ENCODE assay signal across 22 cellular contexts in the genomic region with DNA sequence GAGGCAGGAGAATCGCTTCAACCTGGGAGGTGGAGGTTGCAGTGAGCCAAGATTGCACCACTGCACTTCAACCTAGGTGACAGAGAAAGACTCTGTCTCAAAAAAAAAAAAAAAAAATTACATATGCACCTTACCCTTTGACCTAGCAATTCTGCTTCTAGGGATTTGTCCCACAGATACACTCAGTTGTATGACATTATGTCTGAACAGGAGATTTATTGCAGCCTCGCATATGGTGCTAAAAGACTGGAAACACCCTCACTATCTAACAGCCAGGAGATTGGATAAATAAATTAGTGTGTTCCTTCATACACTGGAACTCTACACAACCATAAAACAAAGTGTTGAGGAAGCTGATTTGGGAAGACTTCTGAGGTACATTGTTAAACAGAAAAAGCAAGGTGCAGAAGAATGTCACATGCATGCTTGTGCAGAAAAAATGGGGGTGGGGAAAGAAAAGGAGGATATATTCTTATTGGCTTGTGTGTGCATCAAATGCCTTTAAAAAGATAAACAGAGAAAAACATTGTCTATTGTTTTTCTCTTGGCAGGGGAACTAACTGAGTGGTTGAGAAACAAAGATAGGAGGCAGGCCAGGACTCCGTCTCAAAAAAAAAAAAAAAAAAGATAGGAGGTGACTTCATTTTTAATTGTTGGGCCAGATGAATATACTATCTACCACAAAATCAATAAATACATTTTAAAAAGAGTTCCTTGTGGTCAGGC. TPM values are rescaled to one million over a fixed set of nuclear protein-coding genes. Genes with fewer than 3 reads are reported as not detected.
DNase-seq lines count a peak whose midpoint lies in the region; ATAC-seq and TF ChIP-seq lines count a peak whose summit lies in the region.
"Had no signal": no experiment of that assay in that cellular context is flagged by ENCODE, and none has a peak within 500 bp of the region (broad histone marks: within the 10 kb centered on the region; RNA-seq: fewer than 3 reads in every experiment).

No MANE protein-coding gene starts in this region.

- peak; percentile 40 for DNase-seq in mammary epithelial cell
- DNase-seq in MCF 10A (ENCODE audit: unreplicated experiment): no peak
- DNase-seq in activated T-helper 2 cell treated with anti-CD3 and anti-CD28 coated beads, Interferon-gamma antibody, Interleukin-2, Interleukin-4, amounts not matched to agents 10 μg/mL and 5 μg/mL and 100 μg/mL, durations not matched to agents 14 hours and 24 hours and 36 hours (ENCODE audit: low spot score): no peak
- no peak for DNase-seq in left lobe of liver (ENCODE audit: low spot score)
- DNase-seq in NCI-H1105 treated with DMSO at 0.1 percent for 48 hours (lab: John Stamatoyannopoulos, UW): no peak
- no peak for DNase-seq in NCI-H2081 (lab: John Stamatoyannopoulos, UW)
- DNase-seq: activated CD8-positive, alpha-beta memory T cell treated with anti-CD3 and anti-CD28 coated beads, Interleukin-2, amount 50 U/mL, for 48 hours; central memory CD4-positive, alpha-beta T cell; DMS 273 treated with DMSO at 0.1 percent for 48 hours; effector CD4-positive, alpha-beta T cell; glutamatergic neuron; left lung; NCI-H1436; nucleus accumbens; T-helper 1 cell; WERI-Rb-1 had no signal

- POLR2A ChIA-PET in MCF 10A (lab: Yijun Ruan, JAX): no interaction called here

- CTCF ChIA-PET in mammary epithelial cell (lab: Charles Lee; ENCODE audit: low non-redundant PET): no interaction called here
- CTCF ChIA-PET in MCF 10A (lab: Yijun Ruan, JAX): interaction anchor here (1.4 kb wide), 1 partner anchor 10 kb away, joined by 4 read pairs; no protein-coding TSS in a partner anchor

- H3K27ac ChIP-seq in mammary epithelial cell (ENCODE audit: insufficient read depth, low read depth, low read length): no peak overlapping the region
- peak overlapping the region; percentile 16 for H3K27ac ChIP-seq in subcutaneous abdominal adipose tissue (ENCODE audit: low read depth, low read length)
- H3K27ac ChIP-seq: esophagus muscularis mucosa, vagina, WERI-Rb-1 had no signal

- H3K36me3 Mint-ChIP-seq in MCF 10A (ENCODE audit: insufficient read depth, unreplicated experiment): no peaks in the 10 kb centered on the region
- H3K36me3 Mint-ChIP-seq in activated T-helper 2 cell treated with anti-CD3 and anti-CD28 coated beads, Interferon-gamma antibody, Interleukin-2, Interleukin-4, amounts not matched to agents 10 μg/mL and 5 μg/mL and 100 μg/mL, durations not matched to agents 14 hours and 24 hours and 36 hours (ENCODE audit: low read depth): peaks cover 27% of the 10 kb centered on the region

- dilution Hi-C loops in mammary epithelial cell (cut with HindIII; ENCODE audit: low sequenced_read_pairs): no loop called here

- H3K79me2 ChIP-seq in mammary epithelial cell (ENCODE audit: insufficient read depth, low read length): no peaks in the 10 kb centered on the region

- no peaks in the 10 kb centered on the region for H3K27me3 Mint-ChIP-seq in MCF 10A (ENCODE audit: insufficient read depth, unreplicated experiment)
- H3K27me3 Mint-ChIP-seq in activated T-helper 2 cell treated with anti-CD3 and anti-CD28 coated beads, Interferon-gamma antibody, Interleukin-2, Interleukin-4, amounts not matched to agents 10 μg/mL and 5 μg/mL and 100 μg/mL, durations not matched to agents 14 hours and 24 hours and 36 hours (ENCODE audit: low read depth): no peaks in the 10 kb centered on the region

- H3K27me3 ChIP-seq in mammary epithelial cell (ENCODE audit: insufficient read depth, low read length) (no peaks in the 10 kb centered on the region), subcutaneous abdominal adipose tissue (ENCODE audit: control insufficient read depth in 5 of 5, insufficient read depth in 4 of 5, low read length in 5 of 5) (no peaks in the 10 kb centered on the region)
- H3K27me3 ChIP-seq: esophagus muscularis mucosa, left lung, vagina had no signal

- WGBS in mammary epithelial cell (ENCODE audit: low coverage, missing lambda C conversion rate): 70% methylated on average over 3 of the region's 3 CpGs

- H3K4me2 ChIP-seq in mammary epithelial cell (ENCODE audit: insufficient read depth, low read depth, low read length): no peak overlapping the region

- H3K27ac Mint-ChIP-seq in MCF 10A (ENCODE audit: low read depth, unreplicated experiment): no peak overlapping the region
- peak overlapping the region; percentile 2 for H3K27ac Mint-ChIP-seq in activated T-helper 2 cell treated with anti-CD3 and anti-CD28 coated beads, Interferon-gamma antibody, Interleukin-2, Interleukin-4, amounts not matched to agents 10 μg/mL and 5 μg/mL and 100 μg/mL, durations not matched to agents 14 hours and 24 hours and 36 hours
- H3K27ac Mint-ChIP-seq: CD14-positive monocyte had no signal

- H3K9me3 ChIP-seq in mammary epithelial cell (replicated peaks; ENCODE audit: insufficient read depth, low read length): no peaks in the 10 kb centered on the region
- no peaks in the 10 kb centered on the region for H3K9me3 ChIP-seq in subcutaneous abdominal adipose tissue (ENCODE audit: control insufficient read depth in 5 of 5, low read length in 5 of 5)
- H3K9me3 ChIP-seq: esophagus muscularis mucosa, left lung, vagina had no signal

- peaks cover 14% of the 10 kb centered on the region for H3K4me1 Mint-ChIP-seq in MCF 10A (ENCODE audit: insufficient read depth, unreplicated experiment)
- H3K4me1 Mint-ChIP-seq in activated T-helper 2 cell treated with anti-CD3 and anti-CD28 coated beads, Interferon-gamma antibody, Interleukin-2, Interleukin-4, amounts not matched to agents 10 μg/mL and 5 μg/mL and 100 μg/mL, durations not matched to agents 14 hours and 24 hours and 36 hours (ENCODE audit: low read depth): peaks cover 24% of the 10 kb centered on the region

- H3K9me3 Mint-ChIP-seq in MCF 10A (ENCODE audit: unreplicated experiment): no peaks in the 10 kb centered on the region
- no peaks in the 10 kb centered on the region for H3K9me3 Mint-ChIP-seq in activated T-helper 2 cell treated with anti-CD3 and anti-CD28 coated beads, Interferon-gamma antibody, Interleukin-2, Interleukin-4, amounts not matched to agents 10 μg/mL and 5 μg/mL and 100 μg/mL, durations not matched to agents 14 hours and 24 hours and 36 hours
- H3K9me3 Mint-ChIP-seq: CD14-positive monocyte had no signal

- intact Hi-C loops in mammary epithelial cell (cut with micrococcal nuclease) (no loop called here), MCF 10A (cut with micrococcal nuclease) (no loop called here)
- intact Hi-C loops in activated T-helper 2 cell treated with anti-CD3 and anti-CD28 coated beads, Interferon-gamma antibody, Interleukin-2, Interleukin-4, amounts not matched to agents 10 μg/mL and 5 μg/mL and 100 μg/mL, durations not matched to agents 14 hours and 24 hours and 36 hours (cut with micrococcal nuclease): no loop called here

- H4K20me1 ChIP-seq in mammary epithelial cell (ENCODE audit: insufficient read depth, low read length): no peaks in the 10 kb centered on the region

- H3K4me1 ChIP-seq in mammary epithelial cell (ENCODE audit: insufficient read depth, low read length): peaks cover 10% of the 10 kb centered on the region
- H3K4me1 ChIP-seq in subcutaneous abdominal adipose tissue (ENCODE audit: control insufficient read depth in 5 of 5, insufficient read depth in 5 of 5, low read length in 5 of 5): peaks cover 9 to 24% (median 16%) of the 10 kb centered on the region in 5 donors

- ATAC-seq in left lobe of liver: peak; percentile 42
- ATAC-seq in GM21825 (IDR thresholded peaks at IDR 0.05; ENCODE audit: unreplicated experiment): no peak
- ATAC-seq: HCT116, left lung had no signal

- no peak overlapping the region for H3K4me3 ChIP-seq in mammary epithelial cell (replicated peaks in 1 of 3; ENCODE audit: insufficient read depth in 1 of 3, low read depth in 2 of 3, low read length in 3 of 3)
- H3K4me3 ChIP-seq in subcutaneous abdominal adipose tissue (ENCODE audit: low read depth in 1 of 5, low read length in 5 of 5): no peak overlapping the region
- H3K4me3 ChIP-seq: esophagus muscularis mucosa, left lung, vagina had no signal

- H3K36me3 ChIP-seq in mammary epithelial cell (ENCODE audit: insufficient read depth, low read length): no peaks in the 10 kb centered on the region
- peaks cover 0 to 7% (median 0%) of the 10 kb centered on the region in 5 donors for H3K36me3 ChIP-seq in subcutaneous abdominal adipose tissue (ENCODE audit: control insufficient read depth in 5 of 5, insufficient read depth in 5 of 5, low read length in 5 of 5)
- H3K36me3 ChIP-seq: left lung, vagina, WERI-Rb-1 had no signal

- H2AFZ ChIP-seq in mammary epithelial cell (ENCODE audit: low read depth, low read length): no peak overlapping the region

- H3K9ac ChIP-seq in mammary epithelial cell (ENCODE audit: insufficient read depth, low read length) (no peak overlapping the region), subcutaneous abdominal adipose tissue (ENCODE audit: low read length in 5 of 5) (no peak overlapping the region)

- in situ Hi-C loops in mammary epithelial cell (cut with MboI; ENCODE audit: low sequenced_read_pairs in 2 of 2): no loop called here

- TF ChIP-seq CTCF in mammary epithelial cell (conservative IDR thresholded peaks at IDR 0.05 in 1 of 2, IDR thresholded peaks at IDR 0.05 in 1 of 2; ENCODE audit: extremely low read depth in 1 of 2, insufficient read depth in 1 of 2, low read depth in 1 of 2, low read length in 2 of 2) (no peak), MCF 10A (IDR thresholded peaks at IDR 0.05; ENCODE audit: unreplicated experiment) (no peak)

- H3K4me3 Mint-ChIP-seq in MCF 10A (ENCODE audit: unreplicated experiment): no peak overlapping the region
- no peak overlapping the region for H3K4me3 Mint-ChIP-seq in activated T-helper 2 cell treated with anti-CD3 and anti-CD28 coated beads, Interferon-gamma antibody, Interleukin-2, Interleukin-4, amounts not matched to agents 10 μg/mL and 5 μg/mL and 100 μg/mL, durations not matched to agents 14 hours and 24 hours and 36 hours (ENCODE audit: low read depth)

- BruUV-seq in mammary epithelial cell (replicated peaks; lab: Mats Ljungman, UMichigan): no TSS peak
- BruUV-seq in MCF 10A (replicated peaks; lab: Mats Ljungman, UMichigan): no TSS peak

RNA-seq across cellular contexts. Expression of a gene that starts 30.9 kb away (rescaled TPM):
- 10 to 100 TPM in 1 of 2 donors, 1 to 10 TPM in 1; 8.2 to 20.9 TPM for total RNA-seq in mammary epithelial cell
- 23.0 TPM for polyA plus RNA-seq in mammary epithelial cell
- polyA minus RNA-seq in mammary epithelial cell: 11.3 TPM
- total RNA-seq in MCF 10A (2022): 20.3 and 25.1 TPM in 2 replicates
- total RNA-seq in activated T-helper 2 cell treated with anti-CD3 and anti-CD28 coated beads, Interferon-gamma antibody, Interleukin-2, Interleukin-4, amounts not matched to agents 10 μg/mL and 5 μg/mL and 100 μg/mL, durations not matched to agents 14 hours and 24 hours and 36 hours: 28.4 and 31.0 TPM in 2 replicates
- total RNA-seq in left lobe of liver: 5.4 TPM

RNA-seq across cellular contexts. Expression of a gene that starts 59.0 kb away (rescaled TPM):
- total RNA-seq in mammary epithelial cell (1 to 10 TPM; 1.1 to 1.3 TPM), MCF 10A (2022) (0.54 and 0.96 TPM in 2 replicates), left lobe of liver (0.73 TPM)
- polyA plus RNA-seq in mammary epithelial cell: 0.91 TPM
- 2.1 TPM for polyA minus RNA-seq in mammary epithelial cell
- total RNA-seq in activated T-helper 2 cell treated with anti-CD3 and anti-CD28 coated beads, Interferon-gamma antibody, Interleukin-2, Interleukin-4, amounts not matched to agents 10 μg/mL and 5 μg/mL and 100 μg/mL, durations not matched to agents 14 hours and 24 hours and 36 hours: 0.89 and 0.99 TPM in 2 replicates
